10 cellular contexts compared by ENCODE assay signal in genomic region chr17:15892679-15893332, GRCh38. TPM values are rescaled to one million over a fixed set of nuclear protein-coding genes. Genes with fewer than 3 reads are reported as not detected.
DNase-seq lines count a peak whose midpoint lies in the region; TF ChIP-seq lines count a peak whose summit lies in the region.
"Had no signal": no experiment of that assay in that cellular context is flagged by ENCODE, and none has a peak within 500 bp of the region (broad histone marks: within the 10 kb centered on the region; RNA-seq: fewer than 3 reads in every experiment).

No MANE protein-coding gene starts in this region.

- no peak for TF ChIP-seq RAD21 in Ishikawa (IDR thresholded peaks at IDR 0.05; ENCODE audit: low read depth)

- in situ Hi-C loops in mammary epithelial cell (cut with MboI; ENCODE audit: low sequenced_read_pairs in 2 of 2), result no loop called here

- no peak for TF ChIP-seq EP300 in Ishikawa (IDR thresholded peaks at IDR 0.05; ENCODE audit: borderline replicate concordance)

- H3K36me3 ChIP-seq in A673 (ENCODE audit: insufficient read depth, low read length, poor library complexity, severe bottlenecking) (no peaks in the 10 kb centered on the region), mammary epithelial cell (ENCODE audit: insufficient read depth, low read length) (no peaks in the 10 kb centered on the region), mesodermal cell (ENCODE audit: control insufficient read depth, insufficient read depth, low read length) (no peaks in the 10 kb centered on the region)

- H4K20me1 ChIP-seq in mammary epithelial cell (ENCODE audit: insufficient read depth, low read length), result no peaks in the 10 kb centered on the region

- H3K79me2 ChIP-seq in mammary epithelial cell (ENCODE audit: insufficient read depth, low read length), result no peaks in the 10 kb centered on the region
- H3K79me2 ChIP-seq: hepatocyte had no signal

- H3K4me2 ChIP-seq in mammary epithelial cell (ENCODE audit: insufficient read depth, low read depth, low read length), result peak overlapping the region; percentile 28

- BruUV-seq in A673 (replicated peaks; lab: Mats Ljungman, UMichigan), result no TSS peak
- no TSS peak for BruUV-seq in mammary epithelial cell (replicated peaks; lab: Mats Ljungman, UMichigan)

- dilution Hi-C loops in mammary epithelial cell (cut with HindIII; ENCODE audit: low sequenced_read_pairs), result loop anchor here (5.0 kb wide), 1 partner anchor 49 kb away; no protein-coding TSS in a partner anchor

- H3K27ac ChIP-seq in A673 (ENCODE audit: low read depth, low read length, poor library complexity, severe bottlenecking) (no peak overlapping the region), mammary epithelial cell (ENCODE audit: insufficient read depth, low read depth, low read length) (no peak overlapping the region), mesodermal cell (ENCODE audit: low read depth, low read length, severe bottlenecking) (peak overlapping the region; percentile 55)
- H3K27ac ChIP-seq: hepatocyte, testis had no signal

- TF ChIP-seq CTCF in A673 (conservative IDR thresholded peaks at IDR 0.05; ENCODE audit: low read depth, low read length), result no peak
- TF ChIP-seq CTCF in mammary epithelial cell (conservative IDR thresholded peaks at IDR 0.05 in 1 of 2, IDR thresholded peaks at IDR 0.05 in 1 of 2; ENCODE audit: extremely low read depth in 1 of 2, insufficient read depth in 1 of 2, low read depth in 1 of 2, low read length in 2 of 2), result no peak

- H2AFZ ChIP-seq in mammary epithelial cell (ENCODE audit: low read depth, low read length), result peak overlapping the region; percentile 6
- H2AFZ ChIP-seq: hepatocyte had no signal

- intact Hi-C loops in A673 (cut with micrococcal nuclease; ENCODE audit: unreplicated experiment), result no loop called here
- intact Hi-C loops in mammary epithelial cell (cut with micrococcal nuclease), result no loop called here

- no peaks in the 10 kb centered on the region for H3K27me3 ChIP-seq in A673 (replicated peaks; ENCODE audit: insufficient read depth, low read depth, low read length, poor library complexity)
- H3K27me3 ChIP-seq in mammary epithelial cell (ENCODE audit: insufficient read depth, low read length), result no peaks in the 10 kb centered on the region
- H3K27me3 ChIP-seq: hepatocyte, testis had no signal

- H3K9ac ChIP-seq in mammary epithelial cell (ENCODE audit: insufficient read depth, low read length), result no peak overlapping the region

- DNase-seq in A673 (ENCODE audit: low spot score), result peak; percentile 72
- DNase-seq in mammary epithelial cell, result peak; percentile 46
- no peak for DNase-seq in NCI-H2227 (lab: John Stamatoyannopoulos, UW; ENCODE audit: unreplicated experiment)
- no peak for DNase-seq in NCI-H2107 treated with DMSO at 0.1 percent for 48 hours (lab: John Stamatoyannopoulos, UW; ENCODE audit: unreplicated experiment)
- no peak for DNase-seq in mucosa of gallbladder (ENCODE audit: low spot score)
- DNase-seq in NCI-H1930 (lab: John Stamatoyannopoulos, UW), result no peak
- DNase-seq: testis had no signal

- POLR2A ChIA-PET in A673 (lab: Charles Lee; ENCODE audit: low non-redundant PET), result no interaction called here

- CTCF ChIA-PET in A673 (lab: Charles Lee), result interaction anchor here (0.6 kb wide), 1 partner anchor 108 kb away, joined by 3 read pairs; no protein-coding TSS in a partner anchor
- CTCF ChIA-PET in mammary epithelial cell (lab: Charles Lee; ENCODE audit: low non-redundant PET), result no interaction called here

- peaks cover 10% of the 10 kb centered on the region for H3K4me1 ChIP-seq in A673 (ENCODE audit: insufficient read depth, low read length, poor library complexity, severe bottlenecking)
- H3K4me1 ChIP-seq in mammary epithelial cell (ENCODE audit: insufficient read depth, low read length), result peaks cover 5% of the 10 kb centered on the region
- H3K4me1 ChIP-seq in mesodermal cell (ENCODE audit: control insufficient read depth, insufficient read depth, low read length, poor library complexity, severe bottlenecking), result peaks cover 7% of the 10 kb centered on the region
- H3K4me1 ChIP-seq: testis had no signal

- H3K4me3 ChIP-seq in A673 (ENCODE audit: low read depth, low read length, poor library complexity, severe bottlenecking) (no peak overlapping the region), mammary epithelial cell (replicated peaks in 1 of 3; ENCODE audit: insufficient read depth in 1 of 3, low read depth in 2 of 3, low read length in 3 of 3) (no peak overlapping the region), mesodermal cell (ENCODE audit: extremely low read depth, insufficient read depth, low read length, poor library complexity, severe bottlenecking) (no peak overlapping the region)
- H3K4me3 ChIP-seq: hepatocyte, testis had no signal

- H3K9me3 ChIP-seq in A673 (ENCODE audit: low read depth, low read length, poor library complexity, severe bottlenecking), result no peaks in the 10 kb centered on the region
- H3K9me3 ChIP-seq in mammary epithelial cell (replicated peaks; ENCODE audit: insufficient read depth, low read length), result no peaks in the 10 kb centered on the region
- H3K9me3 ChIP-seq in mesodermal cell (ENCODE audit: control insufficient read depth, low read length), result no peaks in the 10 kb centered on the region
- H3K9me3 ChIP-seq: testis had no signal

- 33% methylated on average over 8 of the region's 8 CpGs for WGBS in mammary epithelial cell (ENCODE audit: low coverage, missing lambda C conversion rate)
- 85 to 98% methylated on average over 5 of the region's 8 CpGs for WGBS in mesodermal cell (ENCODE audit: insufficient coverage in 2 of 2), 2 experiments

TF ChIP-seq in Ishikawa, 13 proteins besides CTCF, POLR2A, EP300 and RAD21:
- TF ChIP-seq, protein P1, sequence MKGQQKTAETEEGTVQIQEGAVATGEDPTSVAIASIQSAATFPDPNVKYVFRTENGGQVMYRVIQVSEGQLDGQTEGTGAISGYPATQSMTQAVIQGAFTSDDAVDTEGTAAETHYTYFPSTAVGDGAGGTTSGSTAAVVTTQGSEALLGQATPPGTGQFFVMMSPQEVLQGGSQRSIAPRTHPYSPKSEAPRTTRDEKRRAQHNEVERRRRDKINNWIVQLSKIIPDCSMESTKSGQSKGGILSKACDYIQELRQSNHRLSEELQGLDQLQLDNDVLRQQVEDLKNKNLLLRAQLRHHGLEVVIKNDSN (IDR thresholded peaks at IDR 0.05), result no peak
- TF ChIP-seq CEBPB (IDR thresholded peaks at IDR 0.05) (peak; percentile 66), ZBTB7A (IDR thresholded peaks at IDR 0.05; ENCODE audit: low read depth) (no peak)

RNA-seq across cellular contexts. Expression of gene ADORA2B, which starts 52.1 kb away (rescaled TPM):
- 3.9 and 5.9 TPM in 2 replicates for total RNA-seq in A673 (2021)
- total RNA-seq in mammary epithelial cell, result 10 to 100 TPM; 44.9 to 73.7 TPM
- 70.6 TPM for polyA plus RNA-seq in mammary epithelial cell
- 27.4 TPM for polyA minus RNA-seq in mammary epithelial cell
- polyA plus RNA-seq in mesodermal cell (2013, experiment 1 of 2), result 4.0 TPM
- 4.2 TPM for polyA plus RNA-seq in mesodermal cell (2013, experiment 2 of 2)
- 0.72 TPM for total RNA-seq in mucosa of gallbladder

Comparison
In these comparisons a context has a peak if more than half of its experiments do, and no peak if none do; other contexts are left out.
1. DNase-seq: peak in A673 (single experiment) and mammary epithelial cell (single experiment); none in NCI-H2227 (single experiment), NCI-H2107 treated with DMSO at 0.1 percent for 48 hours (single experiment), mucosa of gallbladder (single experiment) and NCI-H1930 (0 of 2).